Comparison of ENCODE assay signal across 14 cellular contexts in the genomic region with DNA sequence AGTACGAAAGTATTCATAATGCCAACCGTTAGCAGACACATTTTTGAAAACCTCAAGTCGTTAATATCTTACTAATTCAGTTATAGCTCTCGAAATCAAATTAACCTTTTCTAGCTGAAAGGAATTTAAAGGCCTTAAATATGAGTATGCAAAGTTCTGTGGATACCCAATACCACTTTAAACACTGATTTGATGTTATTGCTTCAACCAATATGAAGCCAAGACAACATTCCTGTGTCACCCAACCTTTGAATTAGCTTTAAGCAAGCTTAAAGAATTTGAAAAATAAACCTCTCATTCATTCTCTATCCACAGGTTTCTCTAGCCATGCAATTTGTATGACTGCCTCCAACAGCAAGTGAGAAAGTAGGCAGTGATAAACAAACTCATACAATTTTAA.
DNase-seq lines count a peak whose midpoint lies in the region; TF ChIP-seq lines count a peak whose summit lies in the region.
"Had no signal": no experiment of that assay in that cellular context is flagged by ENCODE, and none has a peak within 500 bp of the region (broad histone marks: within the 10 kb centered on the region; RNA-seq: fewer than 3 reads in every experiment).

No MANE protein-coding gene starts in this region.

- H3K27ac ChIP-seq in SK-N-SH (ENCODE audit: low read depth in 2 of 2, low read length in 1 of 2), result no peak overlapping the region; a peak in 1 of 4 replicates

- no peaks in the 10 kb centered on the region for H3K36me3 ChIP-seq in SK-N-SH (replicated peaks in 1 of 2; ENCODE audit: control insufficient read depth in 1 of 2, insufficient read depth in 2 of 2, low read length in 1 of 2)

- H3K4me3 Mint-ChIP-seq in activated T-helper 1 cell treated with anti-CD3 and anti-CD28 coated beads, Interleukin-12 subunit alpha, Interleukin-12 subunit beta, Interleukin-2, Interleukin-4 antibody, amounts not matched to agents 30 ng/mL and 10 ng/mL and 1 ng/mL, durations not matched to agents 14 hours and 24 hours and 36 hours, result no peak overlapping the region
- no peak overlapping the region for H3K4me3 Mint-ChIP-seq in activated CD4-positive, alpha-beta memory T cell treated with anti-CD3 and anti-CD28 coated beads, Interleukin-2, amount 10 ng/mL, durations not matched to agents 7 days and 5 days
- H3K4me3 Mint-ChIP-seq: T-helper 1 cell treated with Interleukin-12 subunit alpha and Interleukin-12 subunit beta and Interleukin-4 antibody, amounts not matched to agents 30 μg/mL and 1 μg/mL, for 36 hours had no signal

- no peak for DNase-seq in SK-N-SH
- DNase-seq in fibroblast of pulmonary artery (ENCODE audit: low read depth), result peak; percentile 5
- no peak for DNase-seq in skeletal muscle cell (ENCODE audit: low read depth)
- no peak for DNase-seq in activated T-helper 1 cell treated with anti-CD3 and anti-CD28 coated beads, Interleukin-12 subunit alpha, Interleukin-12 subunit beta, Interleukin-2, Interleukin-4 antibody, amounts not matched to agents 30 ng/mL and 10 ng/mL and 1 ng/mL, durations not matched to agents 14 hours and 24 hours and 36 hours (ENCODE audit: low spot score)
- no peak for DNase-seq in GM19238 (ENCODE audit: insufficient read length, low spot score)
- DNase-seq in NCI-H1092 treated with DMSO at 0.1 percent for 48 hours (lab: John Stamatoyannopoulos, UW), result no peak
- DNase-seq in activated CD4-positive, alpha-beta memory T cell treated with anti-CD3 and anti-CD28 coated beads, Interleukin-2, amount 10 ng/mL, durations not matched to agents 7 days and 5 days, result no peak
- DNase-seq: anterior cingulate cortex; KG1; naive B cell; NCI-H446; stimulated activated CD4-positive, alpha-beta T cell treated with anti-CD3 and anti-CD28 coated beads, Interleukin-4, amount 100 ng/mL, for 24 hours had no signal

- H3K27me3 Mint-ChIP-seq in activated T-helper 1 cell treated with anti-CD3 and anti-CD28 coated beads, Interleukin-12 subunit alpha, Interleukin-12 subunit beta, Interleukin-2, Interleukin-4 antibody, amounts not matched to agents 30 ng/mL and 10 ng/mL and 1 ng/mL, durations not matched to agents 14 hours and 24 hours and 36 hours (ENCODE audit: insufficient read depth), result peaks cover 12% of the 10 kb centered on the region
- peaks cover 3% of the 10 kb centered on the region for H3K27me3 Mint-ChIP-seq in activated CD4-positive, alpha-beta memory T cell treated with anti-CD3 and anti-CD28 coated beads, Interleukin-2, amount 10 ng/mL, durations not matched to agents 7 days and 5 days
- H3K27me3 Mint-ChIP-seq: naive B cell had no signal

- WGBS in SK-N-SH (ENCODE audit: low lambda C conversion rate), result 33% methylated on average over 4 of the region's 4 CpGs

- H3K4me3 ChIP-seq in GM12875 (ENCODE audit: low read depth, low read length) (peak overlapping the region; percentile 24), SK-N-SH (ENCODE audit: low read depth in 2 of 2, low read length in 1 of 2) (peak overlapping the region in 1 of 2 experiments; percentile 45; a peak in 1 of 4 replicates), fibroblast of pulmonary artery (replicated peaks; ENCODE audit: low read depth, low read length) (peak overlapping the region; percentile 53), skeletal muscle cell (ENCODE audit: low read depth, low read length) (peak overlapping the region; percentile 24)

- POLR2A ChIA-PET in SK-N-SH (lab: Yijun Ruan, JAX), result no interaction called here
- POLR2A ChIA-PET in activated CD4-positive, alpha-beta memory T cell treated with anti-CD3 and anti-CD28 coated beads, Interleukin-2, amount 10 ng/mL, durations not matched to agents 7 days and 5 days (lab: Charles Lee), result no interaction called here

- H3K9me3 ChIP-seq in SK-N-SH, result no peaks in the 10 kb centered on the region

- TF ChIP-seq CTCF in GM12875 (IDR thresholded peaks at IDR 0.05; ENCODE audit: borderline replicate concordance, insufficient read depth, low read depth, low read length), result no peak
- no peak for TF ChIP-seq CTCF in SK-N-SH (IDR thresholded peaks at IDR 0.05)
- no peak for TF ChIP-seq CTCF in fibroblast of pulmonary artery (IDR thresholded peaks at IDR 0.05; ENCODE audit: low read length, missing control alignments)

- peaks cover 0 to 9% of the 10 kb centered on the region in 2 experiments; a peak in 1 of 4 replicates for H3K4me1 ChIP-seq in SK-N-SH (ENCODE audit: control insufficient read depth in 1 of 2, insufficient read depth in 2 of 2, low read depth in 1 of 2, low read length in 1 of 2)

- no peak overlapping the region for H3K9ac ChIP-seq in SK-N-SH

- no peaks in the 10 kb centered on the region for H3K36me3 Mint-ChIP-seq in activated T-helper 1 cell treated with anti-CD3 and anti-CD28 coated beads, Interleukin-12 subunit alpha, Interleukin-12 subunit beta, Interleukin-2, Interleukin-4 antibody, amounts not matched to agents 30 ng/mL and 10 ng/mL and 1 ng/mL, durations not matched to agents 14 hours and 24 hours and 36 hours (ENCODE audit: low read depth)
- H3K36me3 Mint-ChIP-seq in activated CD4-positive, alpha-beta memory T cell treated with anti-CD3 and anti-CD28 coated beads, Interleukin-2, amount 10 ng/mL, durations not matched to agents 7 days and 5 days (ENCODE audit: low read depth), result no peaks in the 10 kb centered on the region
- H3K36me3 Mint-ChIP-seq: naive B cell had no signal

- H3K27me3 ChIP-seq in SK-N-SH (ENCODE audit: insufficient read depth), result no peaks in the 10 kb centered on the region

- no peak overlapping the region for H3K27ac Mint-ChIP-seq in activated T-helper 1 cell treated with anti-CD3 and anti-CD28 coated beads, Interleukin-12 subunit alpha, Interleukin-12 subunit beta, Interleukin-2, Interleukin-4 antibody, amounts not matched to agents 30 ng/mL and 10 ng/mL and 1 ng/mL, durations not matched to agents 14 hours and 24 hours and 36 hours
- no peak overlapping the region for H3K27ac Mint-ChIP-seq in activated CD4-positive, alpha-beta memory T cell treated with anti-CD3 and anti-CD28 coated beads, Interleukin-2, amount 10 ng/mL, durations not matched to agents 7 days and 5 days
- H3K27ac Mint-ChIP-seq: T-helper 1 cell treated with Interleukin-12 subunit alpha and Interleukin-12 subunit beta and Interleukin-4 antibody, amounts not matched to agents 30 μg/mL and 1 μg/mL, for 36 hours had no signal

- CTCF ChIA-PET in SK-N-SH (lab: Yijun Ruan, JAX), result no interaction called here
- CTCF ChIA-PET in activated CD4-positive, alpha-beta memory T cell treated with anti-CD3 and anti-CD28 coated beads, Interleukin-2, amount 10 ng/mL, durations not matched to agents 7 days and 5 days (lab: Charles Lee), result no interaction called here

- H3K79me2 ChIP-seq in SK-N-SH (ENCODE audit: insufficient read depth), result no peaks in the 10 kb centered on the region

- no peaks in the 10 kb centered on the region for H3K9me3 Mint-ChIP-seq in activated T-helper 1 cell treated with anti-CD3 and anti-CD28 coated beads, Interleukin-12 subunit alpha, Interleukin-12 subunit beta, Interleukin-2, Interleukin-4 antibody, amounts not matched to agents 30 ng/mL and 10 ng/mL and 1 ng/mL, durations not matched to agents 14 hours and 24 hours and 36 hours
- no peaks in the 10 kb centered on the region for H3K9me3 Mint-ChIP-seq in activated CD4-positive, alpha-beta memory T cell treated with anti-CD3 and anti-CD28 coated beads, Interleukin-2, amount 10 ng/mL, durations not matched to agents 7 days and 5 days
- H3K9me3 Mint-ChIP-seq: naive B cell; T-helper 1 cell treated with Interleukin-12 subunit alpha and Interleukin-12 subunit beta and Interleukin-4 antibody, amounts not matched to agents 30 μg/mL and 1 μg/mL, for 36 hours had no signal

- H3K4me2 ChIP-seq in SK-N-SH, result peak overlapping the region; percentile 62; the same call in 1 of the 2 replicates

- no peak for TF ChIP-seq EP300 in SK-N-SH (IDR thresholded peaks at IDR 0.05; ENCODE audit: borderline replicate concordance in 1 of 2, low read depth in 1 of 2, low read length in 1 of 2)

- H4K20me1 ChIP-seq in SK-N-SH (ENCODE audit: insufficient read depth), result no peaks in the 10 kb centered on the region

- TF ChIP-seq RAD21 in SK-N-SH (IDR thresholded peaks at IDR 0.05; ENCODE audit: low read length), result no peak

- intact Hi-C loops in activated T-helper 1 cell treated with anti-CD3 and anti-CD28 coated beads, Interleukin-12 subunit alpha, Interleukin-12 subunit beta, Interleukin-2, Interleukin-4 antibody, amounts not matched to agents 30 ng/mL and 10 ng/mL and 1 ng/mL, durations not matched to agents 14 hours and 24 hours and 36 hours (cut with micrococcal nuclease), result no loop called here

- peaks cover 13% of the 10 kb centered on the region for H3K4me1 Mint-ChIP-seq in activated T-helper 1 cell treated with anti-CD3 and anti-CD28 coated beads, Interleukin-12 subunit alpha, Interleukin-12 subunit beta, Interleukin-2, Interleukin-4 antibody, amounts not matched to agents 30 ng/mL and 10 ng/mL and 1 ng/mL, durations not matched to agents 14 hours and 24 hours and 36 hours (ENCODE audit: low read depth)
- H3K4me1 Mint-ChIP-seq in activated CD4-positive, alpha-beta memory T cell treated with anti-CD3 and anti-CD28 coated beads, Interleukin-2, amount 10 ng/mL, durations not matched to agents 7 days and 5 days, result peaks cover 7% of the 10 kb centered on the region

- peaks cover 9% of the 10 kb centered on the region for H3F3A ChIP-seq in SK-N-SH (replicated peaks; ENCODE audit: insufficient read depth)

- no peak overlapping the region; the same call in 1 of the 2 replicates for H2AFZ ChIP-seq in SK-N-SH (ENCODE audit: low read depth)

- H3K9me2 ChIP-seq in SK-N-SH, result no peaks in the 10 kb centered on the region

TF ChIP-seq in SK-N-SH, 30 proteins besides CTCF, POLR2A, EP300 and RAD21 (continues in another document):
- TF ChIP-seq, protein P1, sequence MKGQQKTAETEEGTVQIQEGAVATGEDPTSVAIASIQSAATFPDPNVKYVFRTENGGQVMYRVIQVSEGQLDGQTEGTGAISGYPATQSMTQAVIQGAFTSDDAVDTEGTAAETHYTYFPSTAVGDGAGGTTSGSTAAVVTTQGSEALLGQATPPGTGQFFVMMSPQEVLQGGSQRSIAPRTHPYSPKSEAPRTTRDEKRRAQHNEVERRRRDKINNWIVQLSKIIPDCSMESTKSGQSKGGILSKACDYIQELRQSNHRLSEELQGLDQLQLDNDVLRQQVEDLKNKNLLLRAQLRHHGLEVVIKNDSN (IDR thresholded peaks at IDR 0.05; ENCODE audit: borderline replicate concordance, low read depth), result no peak
